Comparison of ENCODE assay signal across 25 cellular contexts in genomic region chr7:6497637-6497905, GRCh38. TPM values are rescaled to one million over a fixed set of nuclear protein-coding genes. Genes with fewer than 3 reads are reported as not detected.
DNase-seq lines count a peak whose midpoint lies in the region; ATAC-seq, FAIRE-seq and TF ChIP-seq lines count a peak whose summit lies in the region.
"Had no signal": no experiment of that assay in that cellular context is flagged by ENCODE, and none has a peak within 500 bp of the region (broad histone marks: within the 10 kb centered on the region; RNA-seq: fewer than 3 reads in every experiment).

No MANE protein-coding gene starts in this region.

- H3K4me1 ChIP-seq in NT2/D1 (ENCODE audit: insufficient read depth, insufficient read length) (peaks cover 5% of the 10 kb centered on the region), kidney (ENCODE audit: control insufficient read depth in 1 of 2, insufficient read depth in 1 of 2, low read depth in 1 of 2, low read length in 2 of 2) (no peaks in the 10 kb centered on the region), neuronal stem cell (ENCODE audit: control insufficient read depth in 2 of 2, insufficient read depth in 1 of 2, low read depth in 1 of 2, low read length in 2 of 2) (no peaks in the 10 kb centered on the region)
- H3K4me1 ChIP-seq: HAP-1 had no signal

- H2BK12ac ChIP-seq in neuronal stem cell (ENCODE audit: low read length): no peak overlapping the region

- H3K23ac ChIP-seq in neuronal stem cell (ENCODE audit: low read depth, low read length, poor library complexity): no peak overlapping the region

- peak; percentile 1 for DNase-seq in GM03348 (ENCODE audit: low spot score)
- no peak for DNase-seq in NT2/D1 (ENCODE audit: low read depth, low spot score)
- peak; percentile 56 for DNase-seq in kidney
- no peak for DNase-seq in neuronal stem cell (ENCODE audit: low spot score)
- no peak for DNase-seq in OCI-M1 (lab: John Stamatoyannopoulos, UW)
- no peak for DNase-seq in NCI-H2171 (lab: John Stamatoyannopoulos, UW)
- DNase-seq: ACHN; BE2C; C1 segment of cervical spinal cord; CD4-positive, CD25-positive, alpha-beta regulatory T cell; COR-L47; DMS 273 treated with DMSO at 0.1 percent for 48 hours; DMS53; DND-41; EL; IMR-90 had no signal

- H3K27me3 ChIP-seq in NT2/D1 (ENCODE audit: insufficient read depth, insufficient read length): peaks cover 8% of the 10 kb centered on the region
- peaks cover 0 to 46% (median 4%) of the 10 kb centered on the region in 3 experiments for H3K27me3 ChIP-seq in neuronal stem cell (ENCODE audit: control insufficient read depth in 3 of 3, insufficient read depth in 3 of 3, low read depth in 1 of 3, low read length in 3 of 3)
- H3K27me3 ChIP-seq: BE2C had no signal

- H3K27ac ChIP-seq in kidney (ENCODE audit: low read depth in 2 of 2, low read length in 2 of 2) (no peak overlapping the region), neuronal stem cell (replicated peaks; ENCODE audit: low read length) (no peak overlapping the region)
- H3K27ac ChIP-seq: HL-60 had no signal

- H3K9ac ChIP-seq in NT2/D1 (ENCODE audit: insufficient read length, low read depth): peak overlapping the region; percentile 37
- H3K9ac ChIP-seq in kidney (ENCODE audit: low read length in 2 of 2): no peak overlapping the region
- H3K9ac ChIP-seq in neuronal stem cell (ENCODE audit: low read depth, low read length, poor library complexity): no peak overlapping the region

- H4K91ac ChIP-seq in neuronal stem cell (ENCODE audit: low read depth, low read length, poor library complexity): no peak overlapping the region

- H3K4me3 ChIP-seq in NT2/D1 (ENCODE audit: insufficient read length, low read depth) (no peak overlapping the region), kidney (ENCODE audit: low read length in 2 of 2) (no peak overlapping the region), neuronal stem cell (ENCODE audit: low read length in 2 of 2) (no peak overlapping the region)
- H3K4me3 ChIP-seq: HAP-1 had no signal

- H4K8ac ChIP-seq in neuronal stem cell (ENCODE audit: low read depth, low read length): no peak overlapping the region

- H3K9me3 ChIP-seq in NT2/D1 (ENCODE audit: insufficient read depth, low read length) (no peaks in the 10 kb centered on the region), kidney (ENCODE audit: control insufficient read depth in 1 of 2, low read length in 2 of 2) (no peaks in the 10 kb centered on the region), neuronal stem cell (replicated peaks in 1 of 2; ENCODE audit: control insufficient read depth in 2 of 2, insufficient read depth in 1 of 2, low read depth in 1 of 2, low read length in 2 of 2) (peaks cover 0 to 1% of the 10 kb centered on the region in 2 donors)
- H3K9me3 ChIP-seq: BE2C, HAP-1 had no signal

- H3K36me3 ChIP-seq in NT2/D1 (ENCODE audit: insufficient read depth, insufficient read length, low read length) (no peaks in the 10 kb centered on the region), kidney (ENCODE audit: control insufficient read depth in 1 of 2, insufficient read depth in 2 of 2, low read length in 2 of 2) (no peaks in the 10 kb centered on the region), neuronal stem cell (replicated peaks in 1 of 2; ENCODE audit: control insufficient read depth in 2 of 2, insufficient read depth in 2 of 2, low read length in 2 of 2) (no peaks in the 10 kb centered on the region)
- H3K36me3 ChIP-seq: BE2C, HAP-1 had no signal

- TF ChIP-seq CTCF in kidney (IDR thresholded peaks at IDR 0.05; ENCODE audit: borderline replicate concordance, extremely low read depth, insufficient read depth): no peak

- H2BK15ac ChIP-seq in neuronal stem cell (ENCODE audit: low read length): no peak overlapping the region

- intact Hi-C loops in kidney (cut with DNase I): no loop called here

- H3K14ac ChIP-seq in neuronal stem cell (ENCODE audit: low read length): no peak overlapping the region

- H3K4ac ChIP-seq in neuronal stem cell (ENCODE audit: low read length): no peak overlapping the region

- no peak overlapping the region for H3K4me2 ChIP-seq in neuronal stem cell (ENCODE audit: insufficient read depth, low read length, poor library complexity, severe bottlenecking)

- no peak for FAIRE-seq in kidney (lab: Jason Lieb, UNC)
- FAIRE-seq: A204.1, GM12891, GM19239 had no signal

- WGBS in neuronal stem cell (ENCODE audit: extremely low coverage in 2 of 2, insufficient read length in 2 of 2, insufficient replicate concordance in 1 of 2), 2 donors: no CpG with 5 or more reads among the region's 14 CpGs

- no peaks in the 10 kb centered on the region for H3K79me1 ChIP-seq in neuronal stem cell (ENCODE audit: low read depth, low read length)

- ATAC-seq in HG03045 (IDR thresholded peaks at IDR 0.05; ENCODE audit: unreplicated experiment): no peak

- H2BK120ac ChIP-seq in neuronal stem cell (ENCODE audit: low read depth, low read length): no peak overlapping the region

- H2BK5ac ChIP-seq in neuronal stem cell (ENCODE audit: low read length): no peak overlapping the region

- H2AFZ ChIP-seq in neuronal stem cell (ENCODE audit: low read length): peak overlapping the region; percentile 64

- peak overlapping the region; percentile 14 for H2AK5ac ChIP-seq in neuronal stem cell (ENCODE audit: low read depth, low read length)

- peak overlapping the region; percentile 54 for H3K18ac ChIP-seq in neuronal stem cell (ENCODE audit: low read length)

RNA-seq across cellular contexts. Expression of gene KDELR2, which starts 13.6 kb away (rescaled TPM):
- 109 TPM for total RNA-seq in kidney
- polyA plus RNA-seq in kidney (ENCODE audit: insufficient read depth, low read depth, low replicate concordance): 108 TPM
- 70.7 TPM for polyA plus RNA-seq in neuronal stem cell (2013, experiment 1 of 2)
- polyA plus RNA-seq in neuronal stem cell (2013, experiment 2 of 2): 74.1 TPM

RNA-seq across cellular contexts. Expression of gene DAGLB, which starts 49.8 kb away (rescaled TPM):
- 25.6 TPM for total RNA-seq in kidney
- 7.7 TPM for polyA plus RNA-seq in kidney (ENCODE audit: insufficient read depth, low read depth, low replicate concordance)
- polyA plus RNA-seq in neuronal stem cell (2013, experiment 1 of 2): 10.6 TPM
- 9.4 TPM for polyA plus RNA-seq in neuronal stem cell (2013, experiment 2 of 2)

RNA-seq across cellular contexts. Expression of gene GRID2IP, which starts 53.7 kb away (rescaled TPM):
- 0.76 TPM for total RNA-seq in kidney
- 0.11 TPM for polyA plus RNA-seq in kidney (ENCODE audit: insufficient read depth, low read depth, low replicate concordance)
- polyA plus RNA-seq in neuronal stem cell (2013, experiment 1 of 2): 0.33 TPM
- 0.30 TPM for polyA plus RNA-seq in neuronal stem cell (2013, experiment 2 of 2)
- total RNA-seq: H4, HT1080, IMR-90 had no signal
- polyA plus RNA-seq: CD8-positive, alpha-beta memory T cell; IMR-90 had no signal

Comparison
In these comparisons a context has a peak if more than half of its experiments do, and no peak if none do; other contexts are left out.
1. DNase-seq: peak in GM03348 (single experiment) and kidney (single experiment); none in NT2/D1 (single experiment), neuronal stem cell (single experiment), OCI-M1 (single experiment) and NCI-H2171 (single experiment).